ENCODE assay signal across 9 cellular contexts in the genomic region with DNA sequence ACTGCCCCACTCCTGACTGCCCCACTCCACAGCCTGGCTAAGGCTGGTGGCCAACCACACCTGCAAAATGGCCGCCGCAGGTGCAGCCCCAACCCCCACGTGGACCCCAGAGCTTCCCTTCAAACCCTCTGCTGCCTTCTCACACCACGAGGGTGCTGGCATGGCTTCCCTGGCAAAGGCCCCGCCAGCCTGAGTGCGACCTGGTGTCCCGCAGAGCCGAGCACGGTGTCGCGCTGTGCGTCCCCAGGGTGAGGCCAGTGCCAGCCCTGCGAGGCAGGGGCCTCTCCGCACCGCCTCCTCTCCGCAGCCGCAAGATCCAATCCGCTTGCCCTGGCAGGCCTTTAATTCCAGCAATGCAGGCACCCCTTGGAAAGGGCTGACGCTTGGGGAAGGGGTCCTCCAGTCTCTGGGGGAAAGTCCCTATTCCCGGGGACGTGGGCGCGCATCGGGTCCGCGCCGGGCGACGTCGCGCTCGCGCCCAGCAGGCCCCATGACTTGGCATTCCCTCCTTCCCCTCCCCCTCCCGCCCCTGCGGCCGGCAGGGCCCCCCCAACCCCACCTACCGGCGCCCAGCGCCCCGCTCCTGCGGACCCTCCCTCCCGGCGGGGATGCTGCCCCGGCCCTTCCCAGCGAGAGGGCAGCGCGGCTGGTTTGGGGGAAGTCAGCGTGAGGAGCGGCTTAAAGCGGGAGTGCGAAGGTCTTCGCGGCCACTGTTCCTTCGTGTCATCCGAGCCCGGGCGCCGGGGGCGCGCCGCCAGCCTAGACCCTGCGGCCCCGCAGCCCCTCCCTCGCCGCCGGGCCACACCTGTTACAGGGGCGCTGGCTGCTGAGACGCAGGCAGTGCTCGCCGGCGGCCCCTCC. TPM values are rescaled to one million over a fixed set of nuclear protein-coding genes. Genes with fewer than 3 reads are reported as not detected.
A peak's percentile ranks its signal among the peaks of the same experiment; 100 is the strongest.
DNase-seq lines count a peak whose midpoint lies in the region; ATAC-seq, FAIRE-seq and TF ChIP-seq lines count a peak whose summit lies in the region.
"Had no signal": no experiment of that assay in that cellular context is flagged by ENCODE, and none has a peak within 500 bp of the region (broad histone marks: within the 10 kb centered on the region; RNA-seq: fewer than 3 reads in every experiment).

No MANE protein-coding gene starts in this region.

- H3K4me1 Mint-ChIP-seq in naive thymus-derived CD8-positive, alpha-beta T cell: peaks cover 5 to 16% (median 11%) of the 10 kb centered on the region in 4 donors

- no peak for FAIRE-seq in HTR-8/SVneo (lab: Jason Lieb, UNC)

- no peak overlapping the region for H3K27ac Mint-ChIP-seq in naive thymus-derived CD8-positive, alpha-beta T cell

- DNase-seq in BE2C (no peak), NCI-H1105 (lab: John Stamatoyannopoulos, UW) (peak; percentile 42), T-helper 1 cell (no peak), HTR-8/SVneo (ENCODE audit: insufficient read length, low spot score) (no peak)
- DNase-seq in naive thymus-derived CD8-positive, alpha-beta T cell: no peak

- WGBS in ectodermal cell, 2 experiments: 5% methylated on average over 68 to 69 of the region's 71 CpGs

- H3K9me3 ChIP-seq in BE2C (no peaks in the 10 kb centered on the region), ectodermal cell (ENCODE audit: control insufficient read depth, low read length) (no peaks in the 10 kb centered on the region)

- H3K9me3 Mint-ChIP-seq in naive thymus-derived CD8-positive, alpha-beta T cell: peaks cover 0 to 20% (median 10%) of the 10 kb centered on the region in 9 donors

- no peak overlapping the region for H3K27ac ChIP-seq in ectodermal cell (ENCODE audit: insufficient read depth, low read depth, low read length, poor library complexity, severe bottlenecking)

- H3K4me1 ChIP-seq in BE2C: no peaks in the 10 kb centered on the region
- peaks cover 16% of the 10 kb centered on the region for H3K4me1 ChIP-seq in ectodermal cell (ENCODE audit: control insufficient read depth, insufficient read depth, low read length)

- H3K27me3 Mint-ChIP-seq in naive thymus-derived CD8-positive, alpha-beta T cell: peaks cover 23 to 57% (median 42%) of the 10 kb centered on the region in 5 donors

- H3K27me3 ChIP-seq in BE2C (peaks cover 15% of the 10 kb centered on the region), ectodermal cell (ENCODE audit: control insufficient read depth, insufficient read depth, low read length, poor library complexity, severe bottlenecking) (peaks cover 55% of the 10 kb centered on the region)

- peak overlapping the region in 8 of 10 donors; percentile 15 to 78 (median 46) for H3K4me3 Mint-ChIP-seq in naive thymus-derived CD8-positive, alpha-beta T cell

- no peaks in the 10 kb centered on the region for H3K36me3 ChIP-seq in BE2C
- no peaks in the 10 kb centered on the region for H3K36me3 ChIP-seq in ectodermal cell (ENCODE audit: control insufficient read depth, insufficient read depth, low read length)

- peak; percentile 21 to 24 for ATAC-seq in naive thymus-derived CD8-positive, alpha-beta T cell
- no peak for ATAC-seq in HG02571 (IDR thresholded peaks at IDR 0.05; ENCODE audit: unreplicated experiment)
- no peak for ATAC-seq in HG03520 (IDR thresholded peaks at IDR 0.05; ENCODE audit: unreplicated experiment)

- no peak for TF ChIP-seq CTCF in BE2C (IDR thresholded peaks at IDR 0.05; ENCODE audit: low read depth, low read length)

- H3K36me3 Mint-ChIP-seq in naive thymus-derived CD8-positive, alpha-beta T cell: peaks cover 0 to 13% (median 0%) of the 10 kb centered on the region in 3 donors

- POLR2A ChIA-PET in naive thymus-derived CD8-positive, alpha-beta T cell (lab: Charles Lee): no interaction called here

- H3K4me3 ChIP-seq in BE2C (ENCODE audit: low read depth, low read length) (peak overlapping the region; percentile 75), ectodermal cell (ENCODE audit: insufficient read depth, low read depth, low read length) (peak overlapping the region; percentile 54)

RNA-seq across cellular contexts. Expression of a gene that starts 1.2 kb away (rescaled TPM):
- polyA plus RNA-seq in BE2C (2012; ENCODE audit: insufficient read depth, insufficient read length, low read depth): 158 TPM
- 30.7 TPM for polyA plus RNA-seq in ectodermal cell (2013, experiment 1 of 4)
- polyA plus RNA-seq in ectodermal cell (2013, experiment 2 of 4): 38.8 TPM
- 15.4 TPM for polyA plus RNA-seq in ectodermal cell (2013, experiment 3 of 4)
- 17.8 TPM for polyA plus RNA-seq in ectodermal cell (2013, experiment 4 of 4)
- total RNA-seq in naive thymus-derived CD8-positive, alpha-beta T cell: not detected
- polyA plus RNA-seq in naive thymus-derived CD8-positive, alpha-beta T cell: under 1 TPM in 1 of 3 donors, not detected in 2; 0.10 TPM
- total RNA-seq: fibroblast of lung had no signal

RNA-seq across cellular contexts. Expression of a gene that starts 49.9 kb away (rescaled TPM):
- not detected for polyA plus RNA-seq in BE2C (2012; ENCODE audit: insufficient read depth, insufficient read length, low read depth)
- polyA plus RNA-seq in ectodermal cell (2013, experiment 1 of 4): not detected
- not detected for polyA plus RNA-seq in ectodermal cell (2013, experiment 2 of 4)
- polyA plus RNA-seq in ectodermal cell (2013, experiment 3 of 4): not detected
- not detected for polyA plus RNA-seq in ectodermal cell (2013, experiment 4 of 4)
- total RNA-seq in naive thymus-derived CD8-positive, alpha-beta T cell: not detected
- polyA plus RNA-seq in naive thymus-derived CD8-positive, alpha-beta T cell: not detected
- total RNA-seq: fibroblast of lung had no signal
- polyA plus RNA-seq: fibroblast of lung had no signal

Comparison
In these comparisons a context has a peak if more than half of its experiments do, and no peak if none do; other contexts are left out.
1. ATAC-seq: peak in naive thymus-derived CD8-positive, alpha-beta T cell (2 of 2); none in HG02571 (single experiment) and HG03520 (single experiment).